1 cellular context compared by ENCODE assay signal in genomic region chr1:22636369-22636768, GRCh38.
TF ChIP-seq lines count a peak whose summit lies in the region.

Gene C1QA (plus strand): TSS chr1:22636628. CDS start chr1:22637617, 989 bp downstream.

TF ChIP-seq in H1, 55 proteins besides CTCF, POLR2A, EP300 and RAD21 (continued from another document):
- TF ChIP-seq KDM4A (IDR thresholded peaks at IDR 0.05; ENCODE audit: low read depth, low read length, severe bottlenecking) (no peak), SP1 (IDR thresholded peaks at IDR 0.05; ENCODE audit: low read depth, low read length) (no peak), GABPA (IDR thresholded peaks at IDR 0.05; ENCODE audit: borderline replicate concordance, insufficient read depth, low read length) (no peak), ATF2 (IDR thresholded peaks at IDR 0.05; ENCODE audit: low read length) (no peak), SIX5 (IDR thresholded peaks at IDR 0.05; ENCODE audit: low read depth, low read length) (no peak), SUZ12 (IDR thresholded peaks at IDR 0.05; ENCODE audit: low read length) (no peak), YY1 (IDR thresholded peaks at IDR 0.05; ENCODE audit: low read depth, low read length) (no peak), EZH2 (IDR thresholded peaks at IDR 0.05; ENCODE audit: low read depth, low read length, severe bottlenecking) (no peak), HDAC6 (IDR thresholded peaks at IDR 0.05; ENCODE audit: low read depth, low read length) (no peak)
